In the genomic region with DNA sequence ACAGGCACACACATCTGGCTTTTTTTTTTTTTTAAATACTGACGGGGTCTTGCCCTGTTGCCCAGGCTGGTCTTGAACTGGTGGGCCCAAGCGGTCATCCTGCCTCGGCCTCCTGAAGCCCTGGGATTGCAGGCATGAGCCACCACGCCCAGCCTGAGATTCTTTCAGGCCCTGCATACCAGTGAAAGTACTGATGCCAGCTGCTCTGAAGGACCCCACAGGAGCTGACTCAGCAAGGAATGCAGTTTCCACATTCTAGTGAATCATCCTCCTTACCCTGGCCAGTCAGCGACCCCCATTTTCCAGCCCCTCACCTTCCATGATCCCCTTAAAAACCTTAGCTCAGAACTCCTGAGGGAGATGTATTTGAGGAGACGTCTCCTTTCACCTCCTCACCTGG, we compare ENCODE assay signal across 1 cellular context.
TF ChIP-seq lines count a peak whose summit lies in the region.

No MANE protein-coding gene starts in this region.

TF ChIP-seq in SK-N-SH treated with all-trans-retinoic acid at 6 μM for 48 hours, 23 proteins besides CTCF, POLR2A, EP300 and RAD21 (continued from another document):
- TF ChIP-seq POU6F1 (CRISPR knock-in tag; IDR thresholded peaks at IDR 0.05; ENCODE audit: borderline replicate concordance, low read depth) (no peak), SNAI2 (CRISPR knock-in tag; IDR thresholded peaks at IDR 0.05) (no peak), ZFP30 (CRISPR knock-in tag; IDR thresholded peaks at IDR 0.05) (no peak), TOX (CRISPR knock-in tag; IDR thresholded peaks at IDR 0.05; ENCODE audit: borderline replicate concordance) (no peak)
